In the genomic region with DNA sequence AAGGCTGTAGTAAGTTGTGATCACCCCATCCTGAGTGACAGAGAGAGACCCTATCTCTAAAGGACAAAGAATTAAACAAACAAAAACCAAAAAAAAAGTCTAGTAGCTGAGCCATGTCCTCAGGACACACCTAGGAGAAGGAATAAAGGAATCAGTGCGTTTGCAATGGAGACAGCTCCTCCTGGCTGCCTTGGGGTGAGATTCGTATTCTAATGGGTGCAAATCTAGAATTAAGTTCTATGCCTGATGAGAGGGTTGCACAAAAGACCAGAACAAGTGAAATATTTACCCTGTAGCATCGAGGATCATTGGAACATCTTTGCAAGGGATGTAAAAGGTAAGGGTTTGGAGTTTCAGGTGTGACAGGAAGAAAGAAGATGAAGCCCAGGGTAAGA, we compare ENCODE assay signal across 9 cellular contexts.
DNase-seq lines count a peak whose midpoint lies in the region; ATAC-seq, FAIRE-seq and TF ChIP-seq lines count a peak whose summit lies in the region.
"Had no signal": no experiment of that assay in that cellular context is flagged by ENCODE, and none has a peak within 500 bp of the region (broad histone marks: within the 10 kb centered on the region; RNA-seq: fewer than 3 reads in every experiment).

No MANE protein-coding gene starts in this region.

- TF ChIP-seq CTCF in IMR-90 (conservative IDR thresholded peaks at IDR 0.05; ENCODE audit: low read depth, low read length) (no peak), bronchial epithelial cell (IDR thresholded peaks at IDR 0.05; ENCODE audit: insufficient read depth, low read length, severe bottlenecking) (peak; percentile 62)

- DNase-seq in IMR-90 (no peak), bronchial epithelial cell (ENCODE audit: low read depth) (peak; percentile 46), NCI-H1105 treated with DMSO at 0.1 percent for 48 hours (lab: John Stamatoyannopoulos, UW) (no peak), GM12891 (ENCODE audit: insufficient read length, low spot score) (no peak), T-helper 9 cell (no peak)
- DNase-seq in stimulated activated CD8-positive, alpha-beta memory T cell treated with anti-CD3 and anti-CD28 coated beads, Interleukin-4, amount 100 ng/mL, for 48 hours, result no peak
- DNase-seq: RPMI8226 had no signal

- 0 out of 2 replicates have a peak overlapping the region, but pooled peaks have one; percentile 8 for H3K18ac ChIP-seq in IMR-90 (ENCODE audit: low read depth, low read length)

- H3K36me3 ChIP-seq in ACC112 (ENCODE audit: insufficient read depth, low read length) (no peaks in the 10 kb centered on the region), IMR-90 (ENCODE audit: control insufficient read depth, insufficient read depth, low read length) (no peaks in the 10 kb centered on the region), bronchial epithelial cell (ENCODE audit: control insufficient read depth, insufficient read depth, low read length) (no peaks in the 10 kb centered on the region), mucosa of rectum (ENCODE audit: control insufficient read depth in 2 of 2, insufficient read depth in 2 of 2, low read length in 2 of 2) (no peaks in the 10 kb centered on the region)

- BruUV-seq in IMR-90 (replicated peaks; lab: Mats Ljungman, UMichigan), result no TSS peak

- peak overlapping the region; percentile 85; the same call in 2 of the 3 replicates for H2BK15ac ChIP-seq in IMR-90 (ENCODE audit: low read depth, low read length)

- ATAC-seq in IMR-90 (ENCODE audit: low read depth), result no peak

- H3K9ac ChIP-seq in IMR-90 (ENCODE audit: low read depth, low read length) (no peak overlapping the region), mucosa of rectum (ENCODE audit: low read depth in 1 of 2, low read length in 2 of 2) (peak overlapping the region in 1 of 2 donors; percentile 63)

- no peaks in the 10 kb centered on the region for H3K79me2 ChIP-seq in ACC112 (ENCODE audit: control insufficient read depth, insufficient read depth, low read length, unreplicated experiment)

- H3K4me3 ChIP-seq in ACC112 (ENCODE audit: low read depth, low read length), result peak overlapping the region; percentile 65; the same call in 1 of the 2 replicates
- H3K4me3 ChIP-seq in IMR-90 (ENCODE audit: insufficient read depth, low read depth, low read length), result no peak overlapping the region
- peak overlapping the region; percentile 24 for H3K4me3 ChIP-seq in bronchial epithelial cell (ENCODE audit: low read depth, low read length)
- H3K4me3 ChIP-seq in mucosa of rectum (ENCODE audit: low read length in 2 of 2), result peak overlapping the region; percentile 61 to 80

- dilution Hi-C loops in IMR-90 (cut with HindIII; ENCODE audit: low sequenced_read_pairs, unreplicated experiment), result no loop called here

- no peaks in the 10 kb centered on the region for H3K9me3 ChIP-seq in IMR-90 (ENCODE audit: control insufficient read depth, insufficient read depth, low read length)
- H3K9me3 ChIP-seq in mucosa of rectum (ENCODE audit: control insufficient read depth in 2 of 2, low read length in 2 of 2), result no peaks in the 10 kb centered on the region

- H3K4me1 ChIP-seq in ACC112 (ENCODE audit: control insufficient read depth, insufficient read depth, low read length, unreplicated experiment) (peaks cover 28% of the 10 kb centered on the region), IMR-90 (ENCODE audit: control insufficient read depth, insufficient read depth, low read length) (peaks cover 13% of the 10 kb centered on the region), mucosa of rectum (ENCODE audit: control insufficient read depth in 2 of 2, insufficient read depth in 2 of 2, low read length in 2 of 2) (peaks cover 7% of the 10 kb centered on the region in 2 donors)

- H2AFZ ChIP-seq in ACC112 (ENCODE audit: low read length, unreplicated experiment), result peak overlapping the region; percentile 88
- H2AFZ ChIP-seq in IMR-90 (replicated peaks; ENCODE audit: low read length, poor library complexity), result peak overlapping the region; percentile 82

- no peak for FAIRE-seq in bronchial epithelial cell (lab: Jason Lieb, UNC)
- no peak for FAIRE-seq in GM12891 (lab: Jason Lieb, UNC)

- H2BK20ac ChIP-seq in IMR-90 (ENCODE audit: low read depth, low read length), result peak overlapping the region; percentile 72

- CTCF ChIA-PET in IMR-90 (lab: Yijun Ruan, JAX), result interaction anchor here (1.2 to 3.6 kb wide), 3 partner anchors 129 to 178 kb away, joined by 4 to 39 read pairs (median 4); no protein-coding TSS in a partner anchor

- no peak overlapping the region for H3K56ac ChIP-seq in IMR-90 (ENCODE audit: extremely low read depth, insufficient read depth, low read length)

- H3K79me1 ChIP-seq in IMR-90 (ENCODE audit: low read depth in 1 of 2, low read length in 2 of 2), result no peaks in the 10 kb centered on the region

- H3K27ac ChIP-seq in ACC112 (ENCODE audit: low read depth, low read length) (peak overlapping the region; percentile 79), IMR-90 (ENCODE audit: insufficient read depth, low read length) (peak overlapping the region; percentile 84; the same call in 1 of the 2 replicates), mucosa of rectum (ENCODE audit: low read depth in 2 of 2, low read length in 2 of 2) (peak overlapping the region in 1 of 2 donors; percentile 72)

- peak overlapping the region; percentile 76 to 81; a peak in 3 of 4 replicates for H4K8ac ChIP-seq in IMR-90 (ENCODE audit: low read depth in 2 of 2, low read length in 2 of 2)

- H4K5ac ChIP-seq in IMR-90 (ENCODE audit: low read depth, low read length), result peak overlapping the region; percentile 45; the same call in 1 of the 2 replicates

- POLR2A ChIA-PET in IMR-90 (lab: Charles Lee; ENCODE audit: unreplicated experiment), result no interaction called here

- in situ Hi-C loops in IMR-90 (cut with MboI; ENCODE audit: low sequenced_read_pairs), result loop anchor here (5.0 kb wide), 1 partner anchor 135 kb away; no protein-coding TSS in a partner anchor

- peak overlapping the region; percentile 93 for H2AK9ac ChIP-seq in IMR-90 (replicated peaks; ENCODE audit: low read depth, low read length, poor library complexity)

- H2BK120ac ChIP-seq in IMR-90 (ENCODE audit: low read depth, low read length), result peak overlapping the region; percentile 87

- 0 out of 2 replicates have a peak, but pooled peaks cover 8% of the 10 kb centered on the region for H3K9me1 ChIP-seq in IMR-90 (ENCODE audit: insufficient read depth, low read length)

- H4K20me1 ChIP-seq in IMR-90 (ENCODE audit: insufficient read depth, low read length), result no peaks in the 10 kb centered on the region

- H3K27me3 ChIP-seq in ACC112 (ENCODE audit: insufficient read depth, low read length), result no peaks in the 10 kb centered on the region
- no peaks in the 10 kb centered on the region for H3K27me3 ChIP-seq in IMR-90 (ENCODE audit: control insufficient read depth, insufficient read depth, low read length)
- no peaks in the 10 kb centered on the region for H3K27me3 ChIP-seq in bronchial epithelial cell (ENCODE audit: control insufficient read depth, insufficient read depth, low read length)
- no peaks in the 10 kb centered on the region for H3K27me3 ChIP-seq in mucosa of rectum (ENCODE audit: control insufficient read depth in 2 of 2, insufficient read depth in 2 of 2, low read length in 2 of 2)

- peak overlapping the region; percentile 36; the same call in 1 of the 2 replicates for H3K23ac ChIP-seq in IMR-90 (ENCODE audit: low read depth, low read length)

- H3K4me2 ChIP-seq in IMR-90 (ENCODE audit: low read depth, low read length), result no peak overlapping the region

- TF ChIP-seq POLR2A in IMR-90 (IDR thresholded peaks at IDR 0.05; ENCODE audit: low read depth, low read length) (no peak), GM12891 (IDR thresholded peaks at IDR 0.05; ENCODE audit: low read depth, low read length) (no peak)

- peak overlapping the region; percentile 88 for H3K4ac ChIP-seq in IMR-90 (ENCODE audit: low read depth, low read length)

- peak overlapping the region; percentile 6 for H4K91ac ChIP-seq in IMR-90 (ENCODE audit: insufficient read depth, low read depth, low read length)

- H3K14ac ChIP-seq in IMR-90 (replicated peaks; ENCODE audit: low read depth, low read length), result peak overlapping the region; percentile 84; the same call in 1 of the 2 replicates

- 100% methylated on average over 2 of the region's 3 CpGs; no CpG with 5 or more reads in 1 of the 2 experiments for WGBS in IMR-90 (ENCODE audit: extremely low coverage in 2 of 2, insufficient read length in 1 of 2), 2 experiments

- no peak for TF ChIP-seq RAD21 in IMR-90 (IDR thresholded peaks at IDR 0.05; ENCODE audit: low read length)

- H2AK5ac ChIP-seq in IMR-90 (ENCODE audit: low read depth, low read length), result peak overlapping the region; percentile 28; the same call in 1 of the 2 replicates

- intact Hi-C loops in IMR-90 (cut with micrococcal nuclease), result loop anchor here (5.0 kb wide), 1 partner anchor 255 kb away; a partner anchor contains a TSS

- no peak overlapping the region for H2BK5ac ChIP-seq in IMR-90 (ENCODE audit: low read depth, low read length, poor library complexity, severe bottlenecking)

TF ChIP-seq in IMR-90, 13 proteins besides CTCF, POLR2A, EP300 and RAD21:
- TF ChIP-seq CHD1 (IDR thresholded peaks at IDR 0.05; ENCODE audit: low read depth, low read length) (no peak), RCOR1 (IDR thresholded peaks at IDR 0.05; ENCODE audit: insufficient replicate concordance, low read length) (no peak), BHLHE40 (IDR thresholded peaks at IDR 0.05; ENCODE audit: low read depth, low read length) (no peak), MXI1 (IDR thresholded peaks at IDR 0.05; ENCODE audit: borderline replicate concordance, low read depth, low read length) (no peak), CEBPB (IDR thresholded peaks at IDR 0.05; ENCODE audit: low read depth, low read length) (no peak), MAZ (IDR thresholded peaks at IDR 0.05; ENCODE audit: borderline replicate concordance, low read depth, low read length) (no peak), FOS (IDR thresholded peaks at IDR 0.05; ENCODE audit: low read depth, low read length) (no peak), RFX5 (IDR thresholded peaks at IDR 0.05; ENCODE audit: low read depth, low read length) (no peak), NFE2L2 (IDR thresholded peaks at IDR 0.05; ENCODE audit: low read depth, low read length) (no peak)

TF ChIP-seq in GM12891, 5 proteins besides CTCF, POLR2A, EP300 and RAD21:
- TF ChIP-seq POU2F2 (IDR thresholded peaks at IDR 0.05; ENCODE audit: low read depth, low read length), result no peak
